20 cellular contexts compared by ENCODE assay signal in genomic region chr14:75048101-75048500, GRCh38. TPM values are rescaled to one million over a fixed set of nuclear protein-coding genes. Genes with fewer than 3 reads are reported as not detected.
"Had no signal": no experiment of that assay in that cellular context is flagged by ENCODE, and none has a peak within 500 bp of the region (broad histone marks: within the 10 kb centered on the region; RNA-seq: fewer than 3 reads in every experiment).

No MANE protein-coding gene starts in this region.

- H3K9me3 ChIP-seq: esophagus muscularis mucosa, gastrocnemius medialis, left ventricle myocardium inferior, lower lobe of right lung, right atrium auricular region, thoracic aorta, transverse colon had no signal

- H3K36me3 ChIP-seq: esophagus muscularis mucosa, gastrocnemius medialis, left ventricle myocardium inferior, lower lobe of right lung, right atrium auricular region, thoracic aorta had no signal

- H3K27ac Mint-ChIP-seq: effector memory CD8-positive, alpha-beta T cell; memory B cell; naive thymus-derived CD4-positive, alpha-beta T cell; nephron progenitor cell had no signal

- H3K27me3 Mint-ChIP-seq: central memory CD8-positive, alpha-beta T cell; effector memory CD8-positive, alpha-beta T cell; memory B cell; naive thymus-derived CD4-positive, alpha-beta T cell had no signal

- H3K27me3 ChIP-seq: esophagus muscularis mucosa, gastrocnemius medialis, right atrium auricular region, transverse colon had no signal

- ATAC-seq: effector memory CD8-positive, alpha-beta T cell; gastrocnemius medialis; left cardiac atrium; lower lobe of right lung; naive thymus-derived CD4-positive, alpha-beta T cell had no signal

- H3K4me3 ChIP-seq: esophagus muscularis mucosa, gastrocnemius medialis, left ventricle myocardium inferior, lower lobe of right lung, right atrium auricular region, thoracic aorta, transverse colon had no signal

- DNase-seq: effector memory CD8-positive, alpha-beta T cell; gastrocnemius medialis; glutamatergic neuron; left cardiac atrium; left ventricle myocardium inferior; lower lobe of right lung; naive thymus-derived CD4-positive, alpha-beta T cell; nephron progenitor cell; small intestine; stimulated activated CD4-positive, alpha-beta T cell treated with anti-CD3 and anti-CD28 coated beads, Interleukin-2, amount 100 ng/mL, for 48 hours; stimulated activated naive CD4-positive, alpha-beta T cell treated with Interleukin-2 at 50 U/mL for 16 hours; transverse colon had no signal

- H3K27ac ChIP-seq: epithelial cell of prostate, lower lobe of right lung, parathyroid adenoma had no signal

- H3K9me3 Mint-ChIP-seq: central memory CD8-positive, alpha-beta T cell; effector memory CD8-positive, alpha-beta T cell; memory B cell had no signal

- H3K4me3 Mint-ChIP-seq: central memory CD8-positive, alpha-beta T cell; effector memory CD8-positive, alpha-beta T cell; memory B cell; nephron progenitor cell had no signal

RNA-seq across cellular contexts. Expression of gene ZC2HC1C, which starts 21.3 kb away (rescaled TPM):
- total RNA-seq: mononuclear cell had no signal
